Comparison of ENCODE assay signal across 5 cellular contexts in the genomic region with DNA sequence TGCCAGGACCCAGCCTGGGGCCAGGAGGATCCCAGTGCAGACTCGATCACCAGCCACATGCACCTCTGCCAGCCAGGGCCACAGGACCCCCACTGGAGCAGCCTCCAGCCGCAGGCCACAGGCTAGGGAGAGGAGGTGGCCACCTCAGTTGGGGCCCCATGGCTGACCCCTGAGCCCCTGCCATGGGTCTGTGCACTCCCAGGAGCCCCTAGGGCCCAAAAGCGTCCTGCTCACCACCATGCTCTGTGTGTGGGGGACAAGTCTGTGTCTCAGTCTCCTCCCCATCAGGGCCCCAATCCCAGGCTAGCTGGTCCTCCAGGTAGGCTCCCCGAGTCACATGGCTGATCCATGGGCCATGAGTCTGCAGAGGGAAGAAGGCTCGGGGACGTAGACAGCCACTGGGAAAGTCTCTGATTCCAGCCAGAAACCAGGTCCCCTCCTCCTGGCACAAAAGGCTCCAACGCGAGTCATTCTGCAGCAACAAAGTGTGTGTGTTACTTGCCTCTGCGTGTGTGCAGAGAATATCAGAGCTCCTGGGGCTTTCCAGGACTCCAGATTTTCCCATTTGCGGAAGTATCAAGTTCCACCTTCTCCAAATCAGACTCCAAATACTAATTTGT. TPM values are rescaled to one million over a fixed set of nuclear protein-coding genes. Genes with fewer than 3 reads are reported as not detected.
DNase-seq lines count a peak whose midpoint lies in the region; ATAC-seq, FAIRE-seq and TF ChIP-seq lines count a peak whose summit lies in the region.

No MANE protein-coding gene starts in this region.

- H3K36me3 Mint-ChIP-seq in brain = no peaks in the 10 kb centered on the region
- no peaks in the 10 kb centered on the region for H3K36me3 Mint-ChIP-seq in neural crest cell (ENCODE audit: low read depth)

- H3K36me3 ChIP-seq in HUES48 (ENCODE audit: control insufficient read depth, insufficient read depth, low read length) = no peaks in the 10 kb centered on the region

- no peak for FAIRE-seq in GM12891 (lab: Jason Lieb, UNC)

- DNase-seq in neural crest cell (ENCODE audit: low read depth, low spot score) (no peak), GM12891 (ENCODE audit: insufficient read length, low spot score) (no peak)

- peak overlapping the region; percentile 93 to 97 (median 95) for H3K27ac Mint-ChIP-seq in brain
- H3K27ac Mint-ChIP-seq in neural crest cell (ENCODE audit: unreplicated experiment) = peak overlapping the region; percentile 89

- peaks cover 11% of the 10 kb centered on the region for H3K27me3 ChIP-seq in HUES48 (ENCODE audit: control insufficient read depth, insufficient read depth, low read length)

- H3K4me1 ChIP-seq in HUES48 (ENCODE audit: control insufficient read depth, insufficient read depth, low read length) = peaks cover 21% of the 10 kb centered on the region

- no peak for ATAC-seq in GM19324 (IDR thresholded peaks at IDR 0.05; ENCODE audit: low FRiP score, unreplicated experiment)

- no peak for TF ChIP-seq POLR2A in GM12891 (IDR thresholded peaks at IDR 0.05; ENCODE audit: low read depth, low read length)

- no peak overlapping the region for H3K9ac ChIP-seq in HUES48 (ENCODE audit: low read depth, low read length)

- no peaks in the 10 kb centered on the region for H3K9me3 ChIP-seq in HUES48 (ENCODE audit: control insufficient read depth, insufficient read depth, low read length)

- peak overlapping the region; percentile 80 for H3K27ac ChIP-seq in HUES48 (ENCODE audit: low read depth, low read length)

- H3K4me3 Mint-ChIP-seq in brain = peak overlapping the region; percentile 80 to 91 (median 83)
- peak overlapping the region; percentile 84 for H3K4me3 Mint-ChIP-seq in neural crest cell

- H3K4me1 Mint-ChIP-seq in brain (peaks cover 23% of the 10 kb centered on the region), neural crest cell (peaks cover 6% of the 10 kb centered on the region)

- H3K27me3 Mint-ChIP-seq in brain (peaks cover 22% of the 10 kb centered on the region), neural crest cell (ENCODE audit: low read depth) (peaks cover 20% of the 10 kb centered on the region)

- H3K9me3 Mint-ChIP-seq in brain (peaks cover 0 to 4% (median 0%) of the 10 kb centered on the region in 5 experiments), neural crest cell (no peaks in the 10 kb centered on the region)

- peak overlapping the region; percentile 48 for H3K4me3 ChIP-seq in HUES48 (ENCODE audit: low read depth, low read length)

- TF ChIP-seq CTCF in brain (conservative IDR thresholded peaks at IDR 0.05) = no peak
- no peak for TF ChIP-seq CTCF in neural crest cell (conservative IDR thresholded peaks at IDR 0.05)

TF ChIP-seq in GM12891, 5 proteins besides CTCF, POLR2A, EP300 and RAD21:
- TF ChIP-seq PAX5 (IDR thresholded peaks at IDR 0.05; ENCODE audit: insufficient read depth, low read length, severe bottlenecking) (no peak), TAF1 (IDR thresholded peaks at IDR 0.05; ENCODE audit: low read depth, low read length) (no peak), POU2F2 (IDR thresholded peaks at IDR 0.05; ENCODE audit: low read depth, low read length) (no peak), POLR2AphosphoS5 (IDR thresholded peaks at IDR 0.05; ENCODE audit: low read depth, low read length) (no peak), SPI1 (IDR thresholded peaks at IDR 0.05; ENCODE audit: low read depth, low read length) (no peak)

RNA-seq across cellular contexts. Expression of gene PRSS8, which starts 6.1 kb away (rescaled TPM):
- polyA plus RNA-seq in brain (ENCODE audit: insufficient read depth, low read depth, low replicate concordance) = 8.7 TPM
- total RNA-seq in neural crest cell = not detected in 2 replicates
- polyA plus RNA-seq in GM12891 (2012; ENCODE audit: low read depth, missing spikeins) = not detected

RNA-seq across cellular contexts. Expression of gene PRSS36, which starts 8.3 kb away (rescaled TPM):
- 0.92 TPM for polyA plus RNA-seq in brain (ENCODE audit: insufficient read depth, low read depth, low replicate concordance)
- 0.68 and 1.1 TPM in 2 replicates for total RNA-seq in neural crest cell
- polyA plus RNA-seq in GM12891 (2012; ENCODE audit: low read depth, missing spikeins) = 0.35 TPM

RNA-seq across cellular contexts. Expression of gene KAT8, which starts 24.1 kb away (rescaled TPM):
- 82.1 TPM for polyA plus RNA-seq in brain (ENCODE audit: insufficient read depth, low read depth, low replicate concordance)
- total RNA-seq in neural crest cell = 72.6 and 76.9 TPM in 2 replicates
- 23.9 TPM for polyA plus RNA-seq in GM12891 (2012; ENCODE audit: low read depth, missing spikeins)

RNA-seq across cellular contexts. Expression of gene BCKDK, which starts 33.4 kb away (rescaled TPM):
- polyA plus RNA-seq in brain (ENCODE audit: insufficient read depth, low read depth, low replicate concordance) = 58.6 TPM
- 42.4 and 43.5 TPM in 2 replicates for total RNA-seq in neural crest cell
- 33.7 TPM for polyA plus RNA-seq in GM12891 (2012; ENCODE audit: low read depth, missing spikeins)

RNA-seq across cellular contexts. Expression of gene FUS, which starts 38.3 kb away (rescaled TPM):
- 418 TPM for polyA plus RNA-seq in brain (ENCODE audit: insufficient read depth, low read depth, low replicate concordance)
- total RNA-seq in neural crest cell = 970 and 984 TPM in 2 replicates
- 528 TPM for polyA plus RNA-seq in GM12891 (2012; ENCODE audit: low read depth, missing spikeins)
